9 cellular contexts compared by ENCODE assay signal in genomic region chr4:4860803-4861591, GRCh38. TPM values are rescaled to one million over a fixed set of nuclear protein-coding genes. Genes with fewer than 3 reads are reported as not detected.
DNase-seq lines count a peak whose midpoint lies in the region; TF ChIP-seq lines count a peak whose summit lies in the region.
"Had no signal": no experiment of that assay in that cellular context is flagged by ENCODE, and none has a peak within 500 bp of the region (broad histone marks: within the 10 kb centered on the region; RNA-seq: fewer than 3 reads in every experiment).

No MANE protein-coding gene starts in this region.

- peaks cover 0 to 16% (median 7%) of the 10 kb centered on the region in 8 donors for H3K9me3 Mint-ChIP-seq in CD4-positive, alpha-beta memory T cell
- H3K9me3 Mint-ChIP-seq in endothelial cell (ENCODE audit: unreplicated experiment) (no peaks in the 10 kb centered on the region), neural crest cell (no peaks in the 10 kb centered on the region)

- peak overlapping the region; percentile 81 to 94 (median 88) for H3K4me3 Mint-ChIP-seq in CD4-positive, alpha-beta memory T cell
- H3K4me3 Mint-ChIP-seq in endothelial cell (ENCODE audit: unreplicated experiment) (peak overlapping the region; percentile 98), neural crest cell (peak overlapping the region; percentile 90)

- peaks cover 57% of the 10 kb centered on the region for H3K27me3 ChIP-seq in CD4-positive, alpha-beta memory T cell (ENCODE audit: insufficient read depth, low read length)

- peak overlapping the region; percentile 6 to 50 for H3K4me3 ChIP-seq in CD4-positive, alpha-beta memory T cell (ENCODE audit: low read length in 2 of 2)

- H3K9me3 ChIP-seq in CD4-positive, alpha-beta memory T cell (ENCODE audit: control insufficient read depth in 1 of 2, low read length in 2 of 2): no peaks in the 10 kb centered on the region

- intact Hi-C loops in CD4-positive, alpha-beta memory T cell (cut with micrococcal nuclease): no loop called here

- H3K4me1 Mint-ChIP-seq in CD4-positive, alpha-beta memory T cell: peaks cover 17 to 50% (median 36%) of the 10 kb centered on the region in 4 donors
- H3K4me1 Mint-ChIP-seq in endothelial cell (ENCODE audit: unreplicated experiment) (peaks cover 52% of the 10 kb centered on the region), neural crest cell (peaks cover 49% of the 10 kb centered on the region)

- H3K36me3 ChIP-seq in CD4-positive, alpha-beta memory T cell (ENCODE audit: insufficient read depth, low read length): no peaks in the 10 kb centered on the region

- POLR2A ChIA-PET in CD4-positive, alpha-beta memory T cell (lab: Charles Lee; ENCODE audit: partially characterized antibody): no interaction called here

- no peak overlapping the region for H3K27ac ChIP-seq in CD4-positive, alpha-beta memory T cell (ENCODE audit: low read depth, low read length)
- H3K27ac ChIP-seq: HL-60 had no signal

- peaks cover 37% of the 10 kb centered on the region for H3K4me1 ChIP-seq in CD4-positive, alpha-beta memory T cell (ENCODE audit: insufficient read depth, low read length)

- peaks cover 55 to 65% of the 10 kb centered on the region in 2 donors for H3K27me3 Mint-ChIP-seq in CD4-positive, alpha-beta memory T cell
- H3K27me3 Mint-ChIP-seq in endothelial cell (ENCODE audit: unreplicated experiment): peaks cover 42% of the 10 kb centered on the region
- H3K27me3 Mint-ChIP-seq in neural crest cell (ENCODE audit: low read depth): peaks cover 91% of the 10 kb centered on the region

- no peak for DNase-seq in CD4-positive, alpha-beta memory T cell
- DNase-seq in NCI-H82 treated with DMSO at 0.1 percent for 48 hours (lab: John Stamatoyannopoulos, UW; ENCODE audit: unreplicated experiment) (peak; percentile 10), endothelial cell (ENCODE audit: low spot score) (peak; percentile 76), neural crest cell (ENCODE audit: low read depth, low spot score) (no peak), NCI-H2107 treated with DMSO at 0.1 percent for 48 hours (lab: John Stamatoyannopoulos, UW; ENCODE audit: unreplicated experiment) (no peak), OCI-M1 (lab: John Stamatoyannopoulos, UW) (no peak)
- no peak for DNase-seq in effector CD4-positive, alpha-beta T cell
- DNase-seq in activated CD4-positive, alpha-beta T cell treated with anti-CD3 and anti-CD28 coated beads, Interleukin-2, amount 50 U/mL, for 4 hours: no peak

- peaks cover 0 to 1% of the 10 kb centered on the region in 2 donors for H3K36me3 Mint-ChIP-seq in CD4-positive, alpha-beta memory T cell
- peaks cover 30% of the 10 kb centered on the region for H3K36me3 Mint-ChIP-seq in endothelial cell (ENCODE audit: low read depth, unreplicated experiment)
- H3K36me3 Mint-ChIP-seq in neural crest cell (ENCODE audit: low read depth): peaks cover 2% of the 10 kb centered on the region

- H3K27ac Mint-ChIP-seq in CD4-positive, alpha-beta memory T cell: peak overlapping the region in 1 of 7 donors; percentile 6
- peak overlapping the region; percentile 77 for H3K27ac Mint-ChIP-seq in endothelial cell (ENCODE audit: unreplicated experiment)
- no peak overlapping the region for H3K27ac Mint-ChIP-seq in neural crest cell (ENCODE audit: unreplicated experiment)

- CTCF ChIA-PET in CD4-positive, alpha-beta memory T cell (lab: Charles Lee; ENCODE audit: partially characterized antibody): no interaction called here

- TF ChIP-seq CTCF in endothelial cell (IDR thresholded peaks at IDR 0.05; ENCODE audit: unreplicated experiment) (no peak), neural crest cell (conservative IDR thresholded peaks at IDR 0.05) (no peak)

RNA-seq across cellular contexts. Expression of gene MSX1, which starts 1.5 kb away (rescaled TPM):
- not detected for total RNA-seq in CD4-positive, alpha-beta memory T cell
- not detected for polyA plus RNA-seq in CD4-positive, alpha-beta memory T cell
- total RNA-seq in endothelial cell (ENCODE audit: unreplicated experiment) (17.4 TPM), neural crest cell (2.2 and 2.5 TPM in 2 replicates)

Comparison
In these comparisons a context has a peak if more than half of its experiments do, and no peak if none do; other contexts are left out.
1. DNase-seq: peak in NCI-H82 treated with DMSO at 0.1 percent for 48 hours (single experiment) and endothelial cell (single experiment); none in CD4-positive, alpha-beta memory T cell (0 of 5), neural crest cell (single experiment), NCI-H2107 treated with DMSO at 0.1 percent for 48 hours (single experiment), effector CD4-positive, alpha-beta T cell (single experiment), OCI-M1 (single experiment) and activated CD4-positive, alpha-beta T cell treated with anti-CD3 and anti-CD28 coated beads, Interleukin-2, amount 50 U/mL, for 4 hours (0 of 2).
2. Peak in every context shown above with its lines, with median percentiles within 50 percentile points of each other: H3K4me3 Mint-ChIP-seq.